In the genomic region with DNA sequence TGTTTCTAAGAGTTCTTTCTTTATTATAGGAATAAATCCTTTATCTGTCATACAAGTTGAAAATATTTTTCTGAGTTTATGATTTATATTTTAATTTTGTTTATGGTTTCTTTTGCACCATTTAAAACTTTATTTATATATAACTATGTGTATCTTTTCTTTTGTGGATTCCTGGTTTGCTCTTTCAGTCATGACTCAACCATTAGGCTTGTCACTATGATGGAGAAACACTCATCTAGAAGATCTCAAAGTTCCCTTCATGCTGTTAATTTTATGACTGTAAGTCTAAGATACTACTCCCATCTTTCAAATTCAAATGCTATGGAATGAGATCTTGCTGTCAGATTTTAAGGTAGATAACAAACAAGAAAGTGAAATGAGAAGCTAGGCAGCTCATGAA, we compare ENCODE assay signal across 2 cellular contexts.
TF ChIP-seq lines count a peak whose summit lies in the region.

No MANE protein-coding gene starts in this region.

TF ChIP-seq in IMR-90, 13 proteins besides CTCF, POLR2A, EP300 and RAD21:
- TF ChIP-seq MAZ (IDR thresholded peaks at IDR 0.05; ENCODE audit: borderline replicate concordance, low read depth, low read length) (no peak), CEBPB (IDR thresholded peaks at IDR 0.05; ENCODE audit: low read depth, low read length) (peak; percentile 30; the same call in 1 of the 2 replicates)

TF ChIP-seq in WTC11, 78 proteins besides CTCF, POLR2A, EP300 and RAD21:
- TF ChIP-seq, protein P1, sequence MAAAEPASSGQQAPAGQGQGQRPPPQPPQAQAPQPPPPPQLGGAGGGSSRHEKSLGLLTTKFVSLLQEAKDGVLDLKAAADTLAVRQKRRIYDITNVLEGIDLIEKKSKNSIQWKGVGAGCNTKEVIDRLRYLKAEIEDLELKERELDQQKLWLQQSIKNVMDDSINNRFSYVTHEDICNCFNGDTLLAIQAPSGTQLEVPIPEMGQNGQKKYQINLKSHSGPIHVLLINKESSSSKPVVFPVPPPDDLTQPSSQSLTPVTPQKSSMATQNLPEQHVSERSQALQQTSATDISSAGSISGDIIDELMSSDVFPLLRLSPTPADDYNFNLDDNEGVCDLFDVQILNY (CRISPR knock-in tag; IDR thresholded peaks at IDR 0.05), result no peak
- TF ChIP-seq FOXK1 (CRISPR knock-in tag; IDR thresholded peaks at IDR 0.05), result no peak
- TF ChIP-seq, protein P2, sequence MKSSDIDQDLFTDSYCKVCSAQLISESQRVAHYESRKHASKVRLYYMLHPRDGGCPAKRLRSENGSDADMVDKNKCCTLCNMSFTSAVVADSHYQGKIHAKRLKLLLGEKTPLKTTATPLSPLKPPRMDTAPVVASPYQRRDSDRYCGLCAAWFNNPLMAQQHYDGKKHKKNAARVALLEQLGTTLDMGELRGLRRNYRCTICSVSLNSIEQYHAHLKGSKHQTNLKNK (CRISPR knock-in tag; IDR thresholded peaks at IDR 0.05), result no peak
- no peak for TF ChIP-seq ETV6 (CRISPR knock-in tag; IDR thresholded peaks at IDR 0.05)
- TF ChIP-seq, protein P3, sequence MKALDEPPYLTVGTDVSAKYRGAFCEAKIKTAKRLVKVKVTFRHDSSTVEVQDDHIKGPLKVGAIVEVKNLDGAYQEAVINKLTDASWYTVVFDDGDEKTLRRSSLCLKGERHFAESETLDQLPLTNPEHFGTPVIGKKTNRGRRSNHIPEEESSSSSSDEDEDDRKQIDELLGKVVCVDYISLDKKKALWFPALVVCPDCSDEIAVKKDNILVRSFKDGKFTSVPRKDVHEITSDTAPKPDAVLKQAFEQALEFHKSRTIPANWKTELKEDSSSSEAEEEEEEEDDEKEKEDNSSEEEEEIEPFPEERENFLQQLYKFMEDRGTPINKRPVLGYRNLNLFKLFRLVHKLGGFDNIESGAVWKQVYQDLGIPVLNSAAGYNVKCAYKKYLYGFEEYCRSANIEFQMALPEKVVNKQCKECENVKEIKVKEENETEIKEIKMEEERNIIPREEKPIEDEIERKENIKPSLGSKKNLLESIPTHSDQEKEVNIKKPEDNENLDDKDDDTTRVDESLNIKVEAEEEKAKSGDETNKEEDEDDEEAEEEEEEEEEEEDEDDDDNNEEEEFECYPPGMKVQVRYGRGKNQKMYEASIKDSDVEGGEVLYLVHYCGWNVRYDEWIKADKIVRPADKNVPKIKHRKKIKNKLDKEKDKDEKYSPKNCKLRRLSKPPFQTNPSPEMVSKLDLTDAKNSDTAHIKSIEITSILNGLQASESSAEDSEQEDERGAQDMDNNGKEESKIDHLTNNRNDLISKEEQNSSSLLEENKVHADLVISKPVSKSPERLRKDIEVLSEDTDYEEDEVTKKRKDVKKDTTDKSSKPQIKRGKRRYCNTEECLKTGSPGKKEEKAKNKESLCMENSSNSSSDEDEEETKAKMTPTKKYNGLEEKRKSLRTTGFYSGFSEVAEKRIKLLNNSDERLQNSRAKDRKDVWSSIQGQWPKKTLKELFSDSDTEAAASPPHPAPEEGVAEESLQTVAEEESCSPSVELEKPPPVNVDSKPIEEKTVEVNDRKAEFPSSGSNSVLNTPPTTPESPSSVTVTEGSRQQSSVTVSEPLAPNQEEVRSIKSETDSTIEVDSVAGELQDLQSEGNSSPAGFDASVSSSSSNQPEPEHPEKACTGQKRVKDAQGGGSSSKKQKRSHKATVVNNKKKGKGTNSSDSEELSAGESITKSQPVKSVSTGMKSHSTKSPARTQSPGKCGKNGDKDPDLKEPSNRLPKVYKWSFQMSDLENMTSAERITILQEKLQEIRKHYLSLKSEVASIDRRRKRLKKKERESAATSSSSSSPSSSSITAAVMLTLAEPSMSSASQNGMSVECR (CRISPR knock-in tag; IDR thresholded peaks at IDR 0.05; ENCODE audit: borderline replicate concordance), result no peak
- no peak for TF ChIP-seq RELA (CRISPR knock-in tag; IDR thresholded peaks at IDR 0.05; ENCODE audit: borderline replicate concordance)
- TF ChIP-seq, protein P4, sequence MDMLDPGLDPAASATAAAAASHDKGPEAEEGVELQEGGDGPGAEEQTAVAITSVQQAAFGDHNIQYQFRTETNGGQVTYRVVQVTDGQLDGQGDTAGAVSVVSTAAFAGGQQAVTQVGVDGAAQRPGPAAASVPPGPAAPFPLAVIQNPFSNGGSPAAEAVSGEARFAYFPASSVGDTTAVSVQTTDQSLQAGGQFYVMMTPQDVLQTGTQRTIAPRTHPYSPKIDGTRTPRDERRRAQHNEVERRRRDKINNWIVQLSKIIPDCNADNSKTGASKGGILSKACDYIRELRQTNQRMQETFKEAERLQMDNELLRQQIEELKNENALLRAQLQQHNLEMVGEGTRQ (CRISPR knock-in tag; IDR thresholded peaks at IDR 0.05), result no peak
